In genomic region chr11:33515347-33515746, GRCh38 we compare ENCODE assay signal across 15 cellular contexts.
A peak's percentile ranks its signal among the peaks of the same experiment; 100 is the strongest.
DNase-seq lines count a peak whose midpoint lies in the region; ATAC-seq and TF ChIP-seq lines count a peak whose summit lies in the region.
"Had no signal": no experiment of that assay in that cellular context is flagged by ENCODE, and none has a peak within 500 bp of the region (broad histone marks: within the 10 kb centered on the region; RNA-seq: fewer than 3 reads in every experiment).

No MANE protein-coding gene starts in this region.

- dilution Hi-C loops in IMR-90 (cut with HindIII; ENCODE audit: low sequenced_read_pairs, unreplicated experiment): no loop called here

- no peak for ATAC-seq in IMR-90 (ENCODE audit: low read depth)
- ATAC-seq: left lobe of liver had no signal

- no peaks in the 10 kb centered on the region for H3K4me1 ChIP-seq in IMR-90 (ENCODE audit: control insufficient read depth, insufficient read depth, low read length)
- no peaks in the 10 kb centered on the region for H3K4me1 ChIP-seq in colonic mucosa
- no peaks in the 10 kb centered on the region for H3K4me1 ChIP-seq in stomach
- H3K4me1 ChIP-seq: adrenal gland had no signal

- no peak for TF ChIP-seq RAD21 in IMR-90 (IDR thresholded peaks at IDR 0.05; ENCODE audit: low read length)

- H3K79me1 ChIP-seq in IMR-90 (ENCODE audit: low read depth in 1 of 2, low read length in 2 of 2): peaks cover 0 to 8% of the 10 kb centered on the region in 2 experiments; a peak in 1 of 4 replicates

- no peak overlapping the region for H3K4me2 ChIP-seq in IMR-90 (ENCODE audit: low read depth, low read length)

- no peaks in the 10 kb centered on the region for H4K20me1 ChIP-seq in IMR-90 (ENCODE audit: insufficient read depth, low read length)

- 0 out of 2 replicates have a peak, but pooled peaks cover 2% of the 10 kb centered on the region for H3K9me1 ChIP-seq in IMR-90 (ENCODE audit: insufficient read depth, low read length)

- H3K9ac ChIP-seq in IMR-90 (ENCODE audit: low read depth, low read length) (no peak overlapping the region), colonic mucosa (ENCODE audit: low read depth in 2 of 2, low read length in 2 of 2) (no peak overlapping the region)

- CTCF ChIA-PET in IMR-90 (lab: Yijun Ruan, JAX): no interaction called here

- POLR2A ChIA-PET in IMR-90 (lab: Charles Lee; ENCODE audit: unreplicated experiment): interaction anchor here (0.6 kb wide), 1 partner anchor 14 kb away, joined by 3 read pairs; no protein-coding TSS in a partner anchor

- H3K4me3 ChIP-seq in IMR-90 (ENCODE audit: insufficient read depth, low read depth, low read length) (no peak overlapping the region), fibroblast of mammary gland (ENCODE audit: control insufficient read depth, low read depth, low read length) (no peak overlapping the region), colonic mucosa (no peak overlapping the region), stomach (no peak overlapping the region)
- H3K4me3 ChIP-seq: adrenal gland, coronary artery had no signal

- no peak overlapping the region for H2AFZ ChIP-seq in IMR-90 (replicated peaks; ENCODE audit: low read length, poor library complexity)

- peak; percentile 33 for DNase-seq in AG08395 (ENCODE audit: low spot score)
- peak; percentile 19 for DNase-seq in Daoy (ENCODE audit: low read depth)
- peak; percentile 76 for DNase-seq in IMR-90
- peak; percentile 96 for DNase-seq in fibroblast of mammary gland (ENCODE audit: low read depth)
- no peak for DNase-seq in NCI-H1417 treated with DMSO at 0.1 percent for 48 hours (lab: John Stamatoyannopoulos, UW)
- no peak for DNase-seq in colonic mucosa
- DNase-seq in stomach: no peak
- DNase-seq in SK-N-DZ (ENCODE audit: low spot score): no peak
- DNase-seq: adrenal gland, C1 segment of cervical spinal cord, DND-41, NCI-H1417, WERI-Rb-1 had no signal

- intact Hi-C loops in IMR-90 (cut with micrococcal nuclease) (no loop called here), colonic mucosa (cut with DNase I) (no loop called here), stomach (cut with DNase I; ENCODE audit: low total_unique reads) (no loop called here)

- no peak overlapping the region for H2AK5ac ChIP-seq in IMR-90 (ENCODE audit: low read depth, low read length)

- no peak overlapping the region for H3K4ac ChIP-seq in IMR-90 (ENCODE audit: low read depth, low read length)

- WGBS in IMR-90 (ENCODE audit: extremely low coverage in 2 of 2, insufficient read length in 1 of 2), 2 experiments: 52% methylated on average over 2 of the region's 5 CpGs; no CpG with 5 or more reads in 1 of the 2 experiments
- WGBS in stomach, 5 donors: 54 to 69% (median 59%) methylated on average over 5 of the region's 5 CpGs

- no peak for TF ChIP-seq EP300 in stomach (IDR thresholded peaks at IDR 0.05)

- no peak overlapping the region for H4K91ac ChIP-seq in IMR-90 (ENCODE audit: insufficient read depth, low read depth, low read length)

- H2BK5ac ChIP-seq in IMR-90 (ENCODE audit: low read depth, low read length, poor library complexity, severe bottlenecking): no peak overlapping the region

- H3K56ac ChIP-seq in IMR-90 (ENCODE audit: extremely low read depth, insufficient read depth, low read length): no peak overlapping the region

- no peak overlapping the region for H4K5ac ChIP-seq in IMR-90 (ENCODE audit: low read depth, low read length)

- no peak overlapping the region for H4K8ac ChIP-seq in IMR-90 (ENCODE audit: low read depth in 2 of 2, low read length in 2 of 2)

- H2BK20ac ChIP-seq in IMR-90 (ENCODE audit: low read depth, low read length): no peak overlapping the region

- no peak for TF ChIP-seq CTCF in IMR-90 (conservative IDR thresholded peaks at IDR 0.05; ENCODE audit: low read depth, low read length)
- no peak for TF ChIP-seq CTCF in fibroblast of mammary gland (conservative IDR thresholded peaks at IDR 0.05; ENCODE audit: control insufficient read depth, insufficient read depth, low read depth, low read length)
- TF ChIP-seq CTCF in colonic mucosa (IDR thresholded peaks at IDR 0.05): no peak
- TF ChIP-seq CTCF in stomach (IDR thresholded peaks at IDR 0.05): no peak

- no peak overlapping the region for H3K18ac ChIP-seq in IMR-90 (ENCODE audit: low read depth, low read length)

- no peak overlapping the region for H2BK120ac ChIP-seq in IMR-90 (ENCODE audit: low read depth, low read length)

- H3K9me3 ChIP-seq in IMR-90 (ENCODE audit: control insufficient read depth, insufficient read depth, low read length) (no peaks in the 10 kb centered on the region), colonic mucosa (no peaks in the 10 kb centered on the region), stomach (no peaks in the 10 kb centered on the region)
- H3K9me3 ChIP-seq: adrenal gland had no signal

- no peak overlapping the region for H2AK9ac ChIP-seq in IMR-90 (replicated peaks; ENCODE audit: low read depth, low read length, poor library complexity)

- H3K27me3 ChIP-seq in IMR-90 (ENCODE audit: control insufficient read depth, insufficient read depth, low read length) (no peaks in the 10 kb centered on the region), colonic mucosa (no peaks in the 10 kb centered on the region), stomach (peaks cover 0 to 22% (median 0%) of the 10 kb centered on the region in 3 donors)
- H3K27me3 ChIP-seq: adrenal gland had no signal

- TF ChIP-seq POLR2A in IMR-90 (IDR thresholded peaks at IDR 0.05; ENCODE audit: low read depth, low read length): no peak
- no peak for TF ChIP-seq POLR2A in stomach (IDR thresholded peaks at IDR 0.05)

- in situ Hi-C loops in IMR-90 (cut with MboI; ENCODE audit: low sequenced_read_pairs): no loop called here

- H3K23ac ChIP-seq in IMR-90 (ENCODE audit: low read depth, low read length): no peak overlapping the region

- H3K27ac ChIP-seq in IMR-90 (ENCODE audit: insufficient read depth, low read length) (no peak overlapping the region), colonic mucosa (no peak overlapping the region), stomach (no peak overlapping the region)
- H3K27ac ChIP-seq: adrenal gland, coronary artery, WERI-Rb-1 had no signal

- H2BK15ac ChIP-seq in IMR-90 (ENCODE audit: low read depth, low read length): no peak overlapping the region

- no peak overlapping the region for H3K14ac ChIP-seq in IMR-90 (replicated peaks; ENCODE audit: low read depth, low read length)

- BruUV-seq in IMR-90 (replicated peaks; lab: Mats Ljungman, UMichigan): no TSS peak

- H3K36me3 ChIP-seq in IMR-90 (ENCODE audit: control insufficient read depth, insufficient read depth, low read length): no peaks in the 10 kb centered on the region
- H3K36me3 ChIP-seq in colonic mucosa: no peaks in the 10 kb centered on the region
- no peaks in the 10 kb centered on the region for H3K36me3 ChIP-seq in stomach
- H3K36me3 ChIP-seq: adrenal gland, WERI-Rb-1 had no signal

TF ChIP-seq in IMR-90, 13 proteins besides CTCF, POLR2A, EP300 and RAD21:
- TF ChIP-seq RCOR1 (IDR thresholded peaks at IDR 0.05; ENCODE audit: insufficient replicate concordance, low read length) (no peak), FOS (IDR thresholded peaks at IDR 0.05; ENCODE audit: low read depth, low read length) (no peak), USF2 (IDR thresholded peaks at IDR 0.05; ENCODE audit: low read depth, low read length) (peak; percentile 47), RFX5 (IDR thresholded peaks at IDR 0.05; ENCODE audit: low read depth, low read length) (peak; percentile 47; the same call in 1 of the 2 replicates), MAFK (IDR thresholded peaks at IDR 0.05; ENCODE audit: low read depth, low read length) (no peak)

Comparison
In these comparisons a context has a peak if more than half of its experiments do, and no peak if none do; other contexts are left out.
1. DNase-seq: peak in AG08395 (single experiment), Daoy (single experiment), IMR-90 (single experiment) and fibroblast of mammary gland (single experiment); none in NCI-H1417 treated with DMSO at 0.1 percent for 48 hours (single experiment), colonic mucosa (single experiment), stomach (single experiment) and SK-N-DZ (single experiment).